14 cellular contexts compared by ENCODE assay signal in the genomic region with DNA sequence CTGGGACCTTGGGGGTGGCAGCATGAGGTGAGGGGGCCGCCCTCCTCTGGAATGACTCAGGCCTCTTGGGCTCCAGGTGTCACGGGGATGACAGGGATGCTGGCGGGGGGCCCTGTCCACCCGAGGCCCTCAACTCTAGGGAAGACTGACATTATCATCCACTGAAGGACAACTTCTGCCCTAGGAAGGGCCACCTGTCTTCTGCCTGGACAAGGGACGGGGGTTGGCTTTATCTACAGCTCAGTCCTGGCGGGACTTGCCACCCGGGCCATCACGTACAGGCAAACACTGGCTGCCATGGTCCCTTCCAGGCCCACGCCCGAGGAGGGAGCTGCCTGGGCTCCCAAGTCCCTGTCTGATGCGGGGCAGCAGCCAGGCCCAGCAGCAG.
DNase-seq lines count a peak whose midpoint lies in the region; ATAC-seq and TF ChIP-seq lines count a peak whose summit lies in the region.
"Had no signal": no experiment of that assay in that cellular context is flagged by ENCODE, and none has a peak within 500 bp of the region (broad histone marks: within the 10 kb centered on the region; RNA-seq: fewer than 3 reads in every experiment).

No MANE protein-coding gene starts in this region.

- peak overlapping the region; percentile 61 for H3K27ac ChIP-seq in RWPE1
- peak overlapping the region; percentile 67 for H3K27ac ChIP-seq in epithelial cell of prostate

- ATAC-seq in stimulated activated naive B cell treated with anti-CD40 and anti-IgM and Interleukin-4, amounts not matched to agents 10 μg/mL and 1 μg/mL and 100 μg/mL, for 72 hours (replicated peaks) = peak; percentile 3 to 5
- ATAC-seq in HG03280 (IDR thresholded peaks at IDR 0.05; ENCODE audit: unreplicated experiment) (no peak), GM18867 (IDR thresholded peaks at IDR 0.05; ENCODE audit: unreplicated experiment) (no peak)

- POLR2A ChIA-PET in RWPE1 (lab: Yijun Ruan, JAX; ENCODE audit: low non-redundant PET) = interaction anchor here (0.5 kb wide), 1 partner anchor 195 kb away, joined by 6 read pairs; no protein-coding TSS in a partner anchor

- no peak for DNase-seq in T-helper 2 cell treated with Interferon-gamma antibody and Interleukin-4, amounts not matched to agents 5 μg/mL and 100 μg/mL, for 36 hours (ENCODE audit: low spot score)
- DNase-seq in T-helper 2 cell (no peak), RWPE1 (ENCODE audit: low spot score) (no peak), epithelial cell of prostate (ENCODE audit: low read depth, low spot score) (no peak), NCI-H748 treated with DMSO at 0.1 percent for 48 hours (lab: John Stamatoyannopoulos, UW) (no peak)
- DNase-seq in stimulated activated naive B cell treated with anti-CD40 and anti-IgM and Interleukin-4, amounts not matched to agents 10 μg/mL and 1 μg/mL and 100 μg/mL, for 72 hours = no peak
- DNase-seq: 8988T; activated CD8-positive, alpha-beta memory T cell treated with anti-CD3 and anti-CD28 coated beads, Interleukin-2, amount 50 U/mL, for 4 hours; effector CD8-positive, alpha-beta T cell; NCI-H2029; NCI-H82 had no signal

- H3K4me1 Mint-ChIP-seq in T-helper 2 cell treated with Interferon-gamma antibody and Interleukin-4, amounts not matched to agents 5 μg/mL and 100 μg/mL, for 36 hours (ENCODE audit: low read depth) = peaks cover 13% of the 10 kb centered on the region
- peaks cover 19 to 49% of the 10 kb centered on the region in 2 donors for H3K4me1 Mint-ChIP-seq in stimulated activated naive B cell treated with anti-CD40 and anti-IgM and Interleukin-4, amounts not matched to agents 10 μg/mL and 1 μg/mL and 100 μg/mL, for 72 hours

- H3K27me3 Mint-ChIP-seq in T-helper 2 cell treated with Interferon-gamma antibody and Interleukin-4, amounts not matched to agents 5 μg/mL and 100 μg/mL, for 36 hours (ENCODE audit: low read depth) = no peaks in the 10 kb centered on the region
- no peaks in the 10 kb centered on the region for H3K27me3 Mint-ChIP-seq in stimulated activated naive B cell treated with anti-CD40 and anti-IgM and Interleukin-4, amounts not matched to agents 10 μg/mL and 1 μg/mL and 100 μg/mL, for 72 hours
- H3K27me3 Mint-ChIP-seq: natural killer cell treated with Interleukin-12 subunit alpha and Interleukin-12 subunit beta and Interleukin-15 and Interleukin-18, amount 100 ng/mL, for 72 hours had no signal

- no peak for TF ChIP-seq CTCF in RWPE1 (conservative IDR thresholded peaks at IDR 0.05; ENCODE audit: low read depth)

- H3K27ac Mint-ChIP-seq in T-helper 2 cell treated with Interferon-gamma antibody and Interleukin-4, amounts not matched to agents 5 μg/mL and 100 μg/mL, for 36 hours = peak overlapping the region; percentile 60
- peak overlapping the region; percentile 84 for H3K27ac Mint-ChIP-seq in stimulated activated naive B cell treated with anti-CD40 and anti-IgM and Interleukin-4, amounts not matched to agents 10 μg/mL and 1 μg/mL and 100 μg/mL, for 72 hours

- no peak overlapping the region for H3K4me3 Mint-ChIP-seq in T-helper 2 cell treated with Interferon-gamma antibody and Interleukin-4, amounts not matched to agents 5 μg/mL and 100 μg/mL, for 36 hours
- H3K4me3 Mint-ChIP-seq in stimulated activated naive B cell treated with anti-CD40 and anti-IgM and Interleukin-4, amounts not matched to agents 10 μg/mL and 1 μg/mL and 100 μg/mL, for 72 hours = peak overlapping the region in 1 of 2 donors; percentile 10

- CTCF ChIA-PET in RWPE1 (lab: Yijun Ruan, JAX) = interaction anchor here (0.6 to 2.2 kb wide), 8 partner anchors 9 to 227 kb away, joined by 4 to 16 read pairs (median 8); no protein-coding TSS in a partner anchor

- no peaks in the 10 kb centered on the region for H3K9me3 Mint-ChIP-seq in T-helper 2 cell treated with Interferon-gamma antibody and Interleukin-4, amounts not matched to agents 5 μg/mL and 100 μg/mL, for 36 hours
- H3K9me3 Mint-ChIP-seq in stimulated activated naive B cell treated with anti-CD40 and anti-IgM and Interleukin-4, amounts not matched to agents 10 μg/mL and 1 μg/mL and 100 μg/mL, for 72 hours = no peaks in the 10 kb centered on the region
- H3K9me3 Mint-ChIP-seq: natural killer cell treated with Interleukin-12 subunit alpha and Interleukin-12 subunit beta and Interleukin-15 and Interleukin-18, amount 100 ng/mL, for 72 hours had no signal

- peaks cover 16% of the 10 kb centered on the region for H3K36me3 Mint-ChIP-seq in T-helper 2 cell treated with Interferon-gamma antibody and Interleukin-4, amounts not matched to agents 5 μg/mL and 100 μg/mL, for 36 hours (ENCODE audit: low read depth)
- peaks cover 10 to 26% of the 10 kb centered on the region in 2 donors for H3K36me3 Mint-ChIP-seq in stimulated activated naive B cell treated with anti-CD40 and anti-IgM and Interleukin-4, amounts not matched to agents 10 μg/mL and 1 μg/mL and 100 μg/mL, for 72 hours
- H3K36me3 Mint-ChIP-seq: natural killer cell treated with Interleukin-12 subunit alpha and Interleukin-12 subunit beta and Interleukin-15 and Interleukin-18, amount 100 ng/mL, for 72 hours had no signal

Comparison
In these comparisons a context has a peak if more than half of its experiments do, and no peak if none do; other contexts are left out.
1. ATAC-seq: peak in stimulated activated naive B cell treated with anti-CD40 and anti-IgM and Interleukin-4, amounts not matched to agents 10 μg/mL and 1 μg/mL and 100 μg/mL, for 72 hours (2 of 2); none in HG03280 (single experiment) and GM18867 (single experiment).